ENCODE assay signal across 8 cellular contexts in the genomic region with DNA sequence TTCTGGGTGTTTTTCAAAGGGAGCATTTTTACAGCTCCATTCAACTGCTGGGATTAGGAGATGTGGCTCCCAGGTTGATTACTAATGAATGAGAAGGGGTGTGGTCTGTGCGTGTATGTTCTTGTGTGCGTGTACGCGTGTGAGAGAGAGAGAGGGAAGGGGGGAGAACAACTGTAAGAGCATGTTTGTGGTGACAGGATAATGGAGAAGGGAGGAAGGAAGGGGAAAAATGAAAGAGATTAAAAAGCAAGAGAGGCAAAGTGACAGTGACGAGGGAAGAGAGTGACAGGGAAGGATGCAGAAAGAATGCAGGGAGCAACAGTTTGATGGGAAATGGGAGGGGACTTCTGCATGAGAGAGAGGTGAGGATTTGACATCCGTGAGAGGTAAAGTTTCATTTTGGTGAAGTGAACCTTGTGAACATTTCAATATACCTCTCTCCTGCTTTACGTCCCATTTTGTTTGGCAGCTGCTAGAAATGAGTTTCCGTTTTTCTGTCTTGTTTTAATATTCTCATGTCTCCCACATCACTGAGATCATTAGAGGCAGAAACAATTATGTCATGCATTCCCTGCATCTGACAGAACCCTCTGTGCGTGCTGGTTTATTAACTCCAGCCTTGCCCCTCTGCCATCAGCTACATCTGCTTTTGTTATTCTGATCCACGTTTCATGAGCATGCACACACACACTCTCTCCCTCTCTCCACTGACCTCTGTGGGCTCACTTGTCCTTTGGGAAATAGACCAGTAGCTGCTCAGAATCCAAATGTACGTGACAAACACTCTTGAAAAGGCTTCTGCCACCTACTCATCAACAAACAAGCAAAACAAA.
DNase-seq lines count a peak whose midpoint lies in the region; ATAC-seq and TF ChIP-seq lines count a peak whose summit lies in the region.

No MANE protein-coding gene starts in this region.

- H3K4me1 Mint-ChIP-seq in stimulated activated naive CD8-positive, alpha-beta T cell treated with anti-CD3 and anti-CD28 coated beads, Interleukin-15, Interleukin-2, amounts not matched to agents 100 ng/mL and 50 ng/mL, for 24 hours (ENCODE audit: low read depth), result peaks cover 37% of the 10 kb centered on the region

- peak overlapping the region; percentile 98 for H2AFZ ChIP-seq in neuronal stem cell (ENCODE audit: low read length)

- peaks cover 0 to 3% of the 10 kb centered on the region in 2 donors for H3K4me1 ChIP-seq in esophagus (ENCODE audit: control insufficient read depth in 2 of 2, insufficient read depth in 2 of 2, low read length in 1 of 2)
- peaks cover 5 to 8% of the 10 kb centered on the region in 2 donors for H3K4me1 ChIP-seq in neuronal stem cell (ENCODE audit: control insufficient read depth in 2 of 2, insufficient read depth in 1 of 2, low read depth in 1 of 2, low read length in 2 of 2)

- H3K36me3 ChIP-seq in esophagus (ENCODE audit: control insufficient read depth in 2 of 2, insufficient read depth in 2 of 2, low read length in 1 of 2) (no peaks in the 10 kb centered on the region), neuronal stem cell (replicated peaks in 1 of 2; ENCODE audit: control insufficient read depth in 2 of 2, insufficient read depth in 2 of 2, low read length in 2 of 2) (no peaks in the 10 kb centered on the region)

- no peak overlapping the region for H2BK120ac ChIP-seq in neuronal stem cell (ENCODE audit: low read depth, low read length)

- H3K4ac ChIP-seq in neuronal stem cell (ENCODE audit: low read length), result no peak overlapping the region

- H4K8ac ChIP-seq in neuronal stem cell (ENCODE audit: low read depth, low read length), result no peak overlapping the region

- WGBS in esophagus, 2 donors, result 4% methylated on average over 11 of the region's 11 CpGs
- no CpG with 5 or more reads among the region's 11 CpGs for WGBS in neuronal stem cell (ENCODE audit: extremely low coverage in 2 of 2, insufficient read length in 2 of 2, insufficient replicate concordance in 1 of 2), 2 donors

- DNase-seq in stimulated activated naive CD8-positive, alpha-beta T cell treated with anti-CD3 and anti-CD28 coated beads, Interleukin-15, Interleukin-2, amounts not matched to agents 100 U/mL and 50 U/mL, for 24 hours, result no peak
- DNase-seq in neuronal stem cell (ENCODE audit: low spot score) (no peak), occipital lobe (lab: John Stamatoyannopoulos, UW) (no peak), ureter (ENCODE audit: low spot score) (no peak)

- peak overlapping the region; percentile 95 for H3K27ac Mint-ChIP-seq in stimulated activated naive CD8-positive, alpha-beta T cell treated with anti-CD3 and anti-CD28 coated beads, Interleukin-15, Interleukin-2, amounts not matched to agents 100 ng/mL and 50 ng/mL, for 24 hours

- H2BK15ac ChIP-seq in neuronal stem cell (ENCODE audit: low read length), result no peak overlapping the region

- H3K9ac ChIP-seq in neuronal stem cell (ENCODE audit: low read depth, low read length, poor library complexity), result no peak overlapping the region

- H3K4me3 ChIP-seq in esophagus (ENCODE audit: low read depth in 1 of 2, low read length in 2 of 2), result peak overlapping the region; percentile 23 to 59
- peak overlapping the region; percentile 61 to 73 for H3K4me3 ChIP-seq in neuronal stem cell (ENCODE audit: low read length in 2 of 2)

- H3K27me3 Mint-ChIP-seq in stimulated activated naive CD8-positive, alpha-beta T cell treated with anti-CD3 and anti-CD28 coated beads, Interleukin-15, Interleukin-2, amounts not matched to agents 100 ng/mL and 50 ng/mL, for 24 hours, result peaks cover 7% of the 10 kb centered on the region

- H2BK5ac ChIP-seq in neuronal stem cell (ENCODE audit: low read length), result no peak overlapping the region

- no peak overlapping the region for H3K23ac ChIP-seq in neuronal stem cell (ENCODE audit: low read depth, low read length, poor library complexity)

- no peak overlapping the region for H2BK12ac ChIP-seq in neuronal stem cell (ENCODE audit: low read length)

- no peak for ATAC-seq in stimulated activated naive CD8-positive, alpha-beta T cell treated with anti-CD3 and anti-CD28 coated beads, Interleukin-15, Interleukin-2, amounts not matched to agents 100 U/mL and 50 U/mL, for 24 hours
- ATAC-seq in SK-N-SH treated with all-trans-retinoic acid at 6 μM for 48 hours (peak; percentile 44), GM18498 (IDR thresholded peaks at IDR 0.05; ENCODE audit: unreplicated experiment) (no peak)

- H3K14ac ChIP-seq in neuronal stem cell (ENCODE audit: low read length), result peak overlapping the region; percentile 42

- H3K27me3 ChIP-seq in esophagus (ENCODE audit: control insufficient read depth in 1 of 2, insufficient read depth in 2 of 2, low read length in 2 of 2), result no peaks in the 10 kb centered on the region
- H3K27me3 ChIP-seq in neuronal stem cell (ENCODE audit: control insufficient read depth in 3 of 3, insufficient read depth in 3 of 3, low read depth in 1 of 3, low read length in 3 of 3), result no peaks in the 10 kb centered on the region

- no peak overlapping the region for H4K91ac ChIP-seq in neuronal stem cell (ENCODE audit: low read depth, low read length, poor library complexity)

- peak overlapping the region; percentile 66 to 94 for H3K27ac ChIP-seq in esophagus (ENCODE audit: low read depth in 2 of 2, low read length in 1 of 2)
- no peak overlapping the region for H3K27ac ChIP-seq in neuronal stem cell (replicated peaks; ENCODE audit: low read length)

- H3K18ac ChIP-seq in neuronal stem cell (ENCODE audit: low read length), result no peak overlapping the region

- H3K79me1 ChIP-seq in neuronal stem cell (ENCODE audit: low read depth, low read length), result no peaks in the 10 kb centered on the region

- peak overlapping the region; percentile 81 for H3K4me3 Mint-ChIP-seq in stimulated activated naive CD8-positive, alpha-beta T cell treated with anti-CD3 and anti-CD28 coated beads, Interleukin-15, Interleukin-2, amounts not matched to agents 100 ng/mL and 50 ng/mL, for 24 hours

- no peaks in the 10 kb centered on the region for H3K9me3 ChIP-seq in esophagus (ENCODE audit: control insufficient read depth in 2 of 2, insufficient read depth in 1 of 2, low read depth in 1 of 2, low read length in 1 of 2)
- no peaks in the 10 kb centered on the region for H3K9me3 ChIP-seq in neuronal stem cell (replicated peaks in 1 of 2; ENCODE audit: control insufficient read depth in 2 of 2, insufficient read depth in 1 of 2, low read depth in 1 of 2, low read length in 2 of 2)

- H3K4me2 ChIP-seq in neuronal stem cell (ENCODE audit: insufficient read depth, low read length, poor library complexity, severe bottlenecking), result peak overlapping the region; percentile 48

- no peaks in the 10 kb centered on the region for H3K36me3 Mint-ChIP-seq in stimulated activated naive CD8-positive, alpha-beta T cell treated with anti-CD3 and anti-CD28 coated beads, Interleukin-15, Interleukin-2, amounts not matched to agents 100 ng/mL and 50 ng/mL, for 24 hours (ENCODE audit: low read depth)

- H3K9me3 Mint-ChIP-seq in stimulated activated naive CD8-positive, alpha-beta T cell treated with anti-CD3 and anti-CD28 coated beads, Interleukin-15, Interleukin-2, amounts not matched to agents 100 ng/mL and 50 ng/mL, for 24 hours, result no peaks in the 10 kb centered on the region

- no peak overlapping the region for H2AK5ac ChIP-seq in neuronal stem cell (ENCODE audit: low read depth, low read length)

TF ChIP-seq in SK-N-SH treated with all-trans-retinoic acid at 6 μM for 48 hours, 23 proteins besides CTCF, POLR2A, EP300 and RAD21:
- TF ChIP-seq, protein P1, sequence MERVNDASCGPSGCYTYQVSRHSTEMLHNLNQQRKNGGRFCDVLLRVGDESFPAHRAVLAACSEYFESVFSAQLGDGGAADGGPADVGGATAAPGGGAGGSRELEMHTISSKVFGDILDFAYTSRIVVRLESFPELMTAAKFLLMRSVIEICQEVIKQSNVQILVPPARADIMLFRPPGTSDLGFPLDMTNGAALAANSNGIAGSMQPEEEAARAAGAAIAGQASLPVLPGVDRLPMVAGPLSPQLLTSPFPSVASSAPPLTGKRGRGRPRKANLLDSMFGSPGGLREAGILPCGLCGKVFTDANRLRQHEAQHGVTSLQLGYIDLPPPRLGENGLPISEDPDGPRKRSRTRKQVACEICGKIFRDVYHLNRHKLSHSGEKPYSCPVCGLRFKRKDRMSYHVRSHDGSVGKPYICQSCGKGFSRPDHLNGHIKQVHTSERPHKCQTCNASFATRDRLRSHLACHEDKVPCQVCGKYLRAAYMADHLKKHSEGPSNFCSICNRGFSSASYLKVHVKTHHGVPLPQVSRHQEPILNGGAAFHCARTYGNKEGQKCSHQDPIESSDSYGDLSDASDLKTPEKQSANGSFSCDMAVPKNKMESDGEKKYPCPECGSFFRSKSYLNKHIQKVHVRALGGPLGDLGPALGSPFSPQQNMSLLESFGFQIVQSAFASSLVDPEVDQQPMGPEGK (CRISPR knock-in tag; IDR thresholded peaks at IDR 0.05; ENCODE audit: borderline replicate concordance), result no peak
- 0 out of 2 replicates have a peak, but pooled peaks have one; percentile 36 for TF ChIP-seq ESRRG (CRISPR knock-in tag; IDR thresholded peaks at IDR 0.05)
- TF ChIP-seq, protein P2, sequence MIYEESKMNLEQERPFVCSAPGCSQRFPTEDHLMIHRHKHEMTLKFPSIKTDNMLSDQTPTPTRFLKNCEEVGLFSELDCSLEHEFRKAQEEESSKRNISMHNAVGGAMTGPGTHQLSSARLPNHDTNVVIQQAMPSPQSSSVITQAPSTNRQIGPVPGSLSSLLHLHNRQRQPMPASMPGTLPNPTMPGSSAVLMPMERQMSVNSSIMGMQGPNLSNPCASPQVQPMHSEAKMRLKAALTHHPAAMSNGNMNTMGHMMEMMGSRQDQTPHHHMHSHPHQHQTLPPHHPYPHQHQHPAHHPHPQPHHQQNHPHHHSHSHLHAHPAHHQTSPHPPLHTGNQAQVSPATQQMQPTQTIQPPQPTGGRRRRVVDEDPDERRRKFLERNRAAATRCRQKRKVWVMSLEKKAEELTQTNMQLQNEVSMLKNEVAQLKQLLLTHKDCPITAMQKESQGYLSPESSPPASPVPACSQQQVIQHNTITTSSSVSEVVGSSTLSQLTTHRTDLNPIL (CRISPR knock-in tag; IDR thresholded peaks at IDR 0.05; ENCODE audit: low read depth), result peak; percentile 72; the same call in 1 of the 2 replicates
- peak; percentile 45; the same call in 1 of the 2 replicates for TF ChIP-seq ZNF70 (CRISPR knock-in tag; IDR thresholded peaks at IDR 0.05)
- TF ChIP-seq ZNF8 (CRISPR knock-in tag; IDR thresholded peaks at IDR 0.05), result no peak
- no peak for TF ChIP-seq ZFP30 (CRISPR knock-in tag; IDR thresholded peaks at IDR 0.05)
